33 cellular contexts compared by ENCODE assay signal in genomic region chr16:23143391-23143790, GRCh38. TPM values are rescaled to one million over a fixed set of nuclear protein-coding genes. Genes with fewer than 3 reads are reported as not detected.
A peak's percentile ranks its signal among the peaks of the same experiment; 100 is the strongest.
DNase-seq lines count a peak whose midpoint lies in the region; ATAC-seq and TF ChIP-seq lines count a peak whose summit lies in the region.
"Had no signal": no experiment of that assay in that cellular context is flagged by ENCODE, and none has a peak within 500 bp of the region (broad histone marks: within the 10 kb centered on the region; RNA-seq: fewer than 3 reads in every experiment).

No MANE protein-coding gene starts in this region.

- no peak for ATAC-seq in GM23338
- ATAC-seq in gastroesophageal sphincter, result no peak
- no peak for ATAC-seq in HG02642 (IDR thresholded peaks at IDR 0.05; ENCODE audit: poor library complexity, unreplicated experiment)
- ATAC-seq: activated CD4-positive, CD25-positive, alpha-beta regulatory T cell treated with anti-CD3 and anti-CD28 coated beads, Interleukin-2, amount 50 U/mL, for 24 hours; body of pancreas; naive thymus-derived CD8-positive, alpha-beta T cell; psoas muscle; stimulated activated naive B cell treated with anti-CD40 and anti-IgM and Interleukin-4, amounts not matched to agents 10 μg/mL and 1 μg/mL and 100 μg/mL, for 72 hours had no signal

- no peak for TF ChIP-seq POLR2A in gastroesophageal sphincter (IDR thresholded peaks at IDR 0.05)
- no peak for TF ChIP-seq POLR2A in testis (IDR thresholded peaks at IDR 0.05)

- no peak for DNase-seq in GM23338 (ENCODE audit: low spot score)
- no peak for DNase-seq in testis
- DNase-seq in H7, result no peak
- no peak for DNase-seq in NCI-H146 (lab: John Stamatoyannopoulos, UW)
- DNase-seq: activated CD4-positive, alpha-beta memory T cell treated with anti-CD3 and anti-CD28 coated beads for 36 hours; activated CD8-positive, alpha-beta memory T cell treated with anti-CD3 and anti-CD28 coated beads, Interleukin-2, amount 50 U/mL, for 4 hours; activated naive CD4-positive, alpha-beta T cell treated with Interleukin-2 at 50 U/mL for 16 hours; EL; glutamatergic neuron; KG1; MM.1S; naive thymus-derived CD8-positive, alpha-beta T cell; NCI-H1417; NCI-H2081; NCI-H345; NCI-H69; PC-9; psoas muscle; SHP77 treated with DMSO at 0.1 percent for 48 hours; stimulated activated CD4-positive, alpha-beta T cell treated with anti-CD3 and anti-CD28 coated beads, Interleukin-15, amount 100 ng/mL, for 24 hours; stimulated activated naive B cell treated with anti-CD40 and anti-IgM and Interleukin-4, amounts not matched to agents 10 μg/mL and 1 μg/mL and 100 μg/mL, for 72 hours had no signal

- TF ChIP-seq CTCF in GM23338 (conservative IDR thresholded peaks at IDR 0.05; ENCODE audit: low read depth in 2 of 2) (no peak), gastroesophageal sphincter (IDR thresholded peaks at IDR 0.05) (no peak), testis (IDR thresholded peaks at IDR 0.05) (no peak)

- H3K4me2 ChIP-seq in GM23338, result peak overlapping the region; percentile 24
- H3K4me2 ChIP-seq: BLaER1, PC-9 had no signal

- H3K4me3 Mint-ChIP-seq in GM23338, result no peak overlapping the region
- H3K4me3 Mint-ChIP-seq: activated CD4-positive, alpha-beta memory T cell treated with anti-CD3 and anti-CD28 coated beads for 36 hours; activated T-helper 1 cell treated with anti-CD3 and anti-CD28 coated beads, Interleukin-12 subunit alpha, Interleukin-12 subunit beta, Interleukin-2, Interleukin-4 antibody, amounts not matched to agents 30 ng/mL and 10 ng/mL and 1 ng/mL, durations not matched to agents 14 hours and 24 hours and 36 hours; naive thymus-derived CD8-positive, alpha-beta T cell; stimulated activated naive B cell treated with anti-CD40 and anti-IgM and Interleukin-4, amounts not matched to agents 10 μg/mL and 1 μg/mL and 100 μg/mL, for 72 hours had no signal

- 82% methylated on average over 3 of the region's 3 CpGs; no CpG with 5 or more reads in 1 of the 2 donors for WGBS in gastroesophageal sphincter (ENCODE audit: low coverage in 1 of 2), 2 donors
- 31 to 56% methylated on average over 3 of the region's 3 CpGs for WGBS in testis, 2 donors

- TF ChIP-seq EP300 in gastroesophageal sphincter (IDR thresholded peaks at IDR 0.05), result no peak

- H3K4me3 ChIP-seq in GM23338 (no peak overlapping the region), gastroesophageal sphincter (no peak overlapping the region), testis (no peak overlapping the region), H7 (ENCODE audit: insufficient read depth, low read depth, low read length) (no peak overlapping the region)
- H3K4me3 ChIP-seq: BLaER1, body of pancreas, PC-9, psoas muscle had no signal

- H3K4me1 Mint-ChIP-seq in GM23338, result peaks cover 46% of the 10 kb centered on the region

- H3K27ac ChIP-seq in GM23338 (ENCODE audit: low read depth) (no peak overlapping the region), angular gyrus (ENCODE audit: low read depth, low read length) (peak overlapping the region; percentile 24), gastroesophageal sphincter (peak overlapping the region; percentile 89 to 94 (median 91)), testis (peak overlapping the region; percentile 33 to 39)
- H3K27ac ChIP-seq: BLaER1, body of pancreas, HL-60, PC-9, psoas muscle had no signal

- H2AFZ ChIP-seq in GM23338, result no peak overlapping the region
- H2AFZ ChIP-seq: PC-9 had no signal

- peaks cover 5% of the 10 kb centered on the region; the same call in 1 of the 3 replicates for H3K36me3 Mint-ChIP-seq in GM23338 (ENCODE audit: low read depth)

- peaks cover 40% of the 10 kb centered on the region for H4K20me1 ChIP-seq in GM23338 (replicated peaks; ENCODE audit: insufficient read depth)

- peaks cover 99% of the 10 kb centered on the region for H3K79me2 ChIP-seq in GM23338 (replicated peaks; ENCODE audit: insufficient read depth)

- no peaks in the 10 kb centered on the region for H3F3A ChIP-seq in GM23338 (replicated peaks; ENCODE audit: low read depth)

- peaks cover 39% of the 10 kb centered on the region for H3K4me1 ChIP-seq in GM23338 (ENCODE audit: insufficient read depth)
- peaks cover 10 to 95% (median 43%) of the 10 kb centered on the region in 3 donors for H3K4me1 ChIP-seq in gastroesophageal sphincter
- peaks cover 41% of the 10 kb centered on the region for H3K4me1 ChIP-seq in testis

- H3K9me3 ChIP-seq in gastroesophageal sphincter (no peaks in the 10 kb centered on the region), testis (no peaks in the 10 kb centered on the region)
- H3K9me3 ChIP-seq: body of pancreas had no signal

- H3K36me3 ChIP-seq in GM23338 (ENCODE audit: insufficient read depth) (no peaks in the 10 kb centered on the region), gastroesophageal sphincter (no peaks in the 10 kb centered on the region), testis (ENCODE audit: low read depth, missing control alignments) (no peaks in the 10 kb centered on the region), H7 (replicated peaks; ENCODE audit: control insufficient read depth, insufficient read depth, low read length) (no peaks in the 10 kb centered on the region)
- H3K36me3 ChIP-seq: BLaER1 had no signal

- H3K9me2 ChIP-seq in GM23338 (ENCODE audit: insufficient read depth), result no peaks in the 10 kb centered on the region

- no peak overlapping the region for H3K27ac Mint-ChIP-seq in GM23338
- H3K27ac Mint-ChIP-seq: activated CD4-positive, alpha-beta memory T cell treated with anti-CD3 and anti-CD28 coated beads for 36 hours; activated T-helper 1 cell treated with anti-CD3 and anti-CD28 coated beads, Interleukin-12 subunit alpha, Interleukin-12 subunit beta, Interleukin-2, Interleukin-4 antibody, amounts not matched to agents 30 ng/mL and 10 ng/mL and 1 ng/mL, durations not matched to agents 14 hours and 24 hours and 36 hours; naive thymus-derived CD8-positive, alpha-beta T cell; stimulated activated naive B cell treated with anti-CD40 and anti-IgM and Interleukin-4, amounts not matched to agents 10 μg/mL and 1 μg/mL and 100 μg/mL, for 72 hours had no signal

- H3K27me3 ChIP-seq in GM23338 (ENCODE audit: insufficient read depth), result no peaks in the 10 kb centered on the region
- H3K27me3 ChIP-seq in gastroesophageal sphincter, result no peaks in the 10 kb centered on the region
- no peaks in the 10 kb centered on the region for H3K27me3 ChIP-seq in testis
- no peaks in the 10 kb centered on the region for H3K27me3 ChIP-seq in H7 (ENCODE audit: control insufficient read depth, insufficient read depth, low read length)
- H3K27me3 ChIP-seq: BLaER1, body of pancreas had no signal

- no peaks in the 10 kb centered on the region; the same call in 1 of the 3 replicates for H3K9me3 Mint-ChIP-seq in GM23338

- intact Hi-C loops in testis (cut with DNase I; ENCODE audit: low total_unique reads), result no loop called here

- peaks cover 2% of the 10 kb centered on the region for H3K27me3 Mint-ChIP-seq in GM23338 (ENCODE audit: insufficient read depth, low read depth, poor library complexity)
- H3K27me3 Mint-ChIP-seq: activated CD4-positive, alpha-beta memory T cell treated with anti-CD3 and anti-CD28 coated beads for 36 hours; naive thymus-derived CD8-positive, alpha-beta T cell; stimulated activated naive B cell treated with anti-CD40 and anti-IgM and Interleukin-4, amounts not matched to agents 10 μg/mL and 1 μg/mL and 100 μg/mL, for 72 hours had no signal

TF ChIP-seq in GM23338, 12 proteins besides CTCF, POLR2A, EP300 and RAD21 (continues in another document):
- no peak for TF ChIP-seq ETS1 (IDR thresholded peaks at IDR 0.05)
- TF ChIP-seq EZH2phosphoT487 (IDR thresholded peaks at IDR 0.05; ENCODE audit: unreplicated experiment), result no peak

RNA-seq across cellular contexts. Expression of gene USP31, which starts 5.9 kb away (rescaled TPM):
- 15.5 and 17.9 TPM in 2 replicates for total RNA-seq in GM23338 (2014; rRNA removed; shearing (Covaris generic))
- polyA plus RNA-seq in GM23338 (2016; fragmentation: Nextera tagmentation; extraction: Ambion mirVana), result 4.2 and 4.3 TPM in 2 replicates
- total RNA-seq in gastroesophageal sphincter, result 10 to 100 TPM; 11.2 to 37.7 (median 26.6) TPM
- 10 to 100 TPM; 73.1 to 73.6 TPM for total RNA-seq in testis
- 23.3 TPM for polyA plus RNA-seq in testis (ENCODE audit: insufficient read depth, low read depth, low replicate concordance)
- total RNA-seq in H7 (2014; rRNA removed; shearing (Covaris generic)), result 8.3 and 11.4 TPM in 2 replicates

RNA-seq across cellular contexts. Expression of gene SCNN1G, which starts 39.2 kb away (rescaled TPM):
- 1.1 and 1.2 TPM in 2 replicates for total RNA-seq in GM23338 (2014; rRNA removed; shearing (Covaris generic))
- polyA plus RNA-seq in GM23338 (2016; fragmentation: Nextera tagmentation; extraction: Ambion mirVana) (0.97 and 1.1 TPM in 2 replicates), testis (ENCODE audit: insufficient read depth, low read depth, low replicate concordance) (not detected)
- total RNA-seq in gastroesophageal sphincter (under 1 TPM in 2 of 4 donors, not detected in 2; 0.27 to 0.39 TPM), testis (under 1 TPM; 0.16 to 0.19 TPM)
- total RNA-seq in H7 (2014; rRNA removed; shearing (Covaris generic)), result 0.10 and 0.48 TPM in 2 replicates
- total RNA-seq: activated CD4-positive, alpha-beta memory T cell treated with anti-CD3 and anti-CD28 coated beads for 36 hours; activated T-helper 1 cell treated with anti-CD3 and anti-CD28 coated beads, Interleukin-12 subunit alpha, Interleukin-12 subunit beta, Interleukin-2, Interleukin-4 antibody, amounts not matched to agents 30 ng/mL and 10 ng/mL and 1 ng/mL, durations not matched to agents 14 hours and 24 hours and 36 hours; endothelial cell of umbilical vein; H4; liver; naive thymus-derived CD8-positive, alpha-beta T cell; PC-9; psoas muscle; T-helper 2 cell treated with Interferon-gamma antibody and Interleukin-4, amounts not matched to agents 100 ng/mL and 5 ng/mL, for 36 hours had no signal
- polyA plus RNA-seq: endothelial cell of umbilical vein; liver; naive thymus-derived CD8-positive, alpha-beta T cell had no signal
